14 cellular contexts compared by ENCODE assay signal in the genomic region with DNA sequence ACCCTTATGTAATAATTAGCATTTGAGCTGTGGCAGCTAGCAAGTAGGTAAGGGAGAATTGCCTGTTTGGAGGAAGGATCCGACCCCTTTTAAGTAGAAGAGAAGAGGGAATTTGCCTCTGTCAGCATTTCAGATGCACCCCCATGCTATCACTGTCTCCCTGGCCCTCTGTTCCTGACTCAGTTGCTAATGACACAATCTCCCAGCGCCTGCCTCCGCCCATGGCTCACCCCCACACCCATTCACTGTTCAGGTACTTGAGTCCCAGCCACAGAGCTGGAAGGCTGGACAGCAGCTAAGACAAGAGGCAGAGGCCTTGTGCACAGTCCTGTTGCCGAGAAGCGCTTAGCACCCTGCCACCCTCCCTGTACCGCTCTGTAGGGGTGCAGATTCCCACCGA.
"Had no signal": no experiment of that assay in that cellular context is flagged by ENCODE, and none has a peak within 500 bp of the region (broad histone marks: within the 10 kb centered on the region; RNA-seq: fewer than 3 reads in every experiment).

No MANE protein-coding gene starts in this region.

- H2AFZ ChIP-seq: hepatocyte had no signal

- H3K79me2 ChIP-seq: hepatocyte had no signal

- H3K36me3 ChIP-seq: ovary had no signal

- H3K4me2 ChIP-seq: hepatocyte had no signal

- H3K27ac Mint-ChIP-seq: activated naive CD4-positive, alpha-beta T cell treated with anti-CD3 and anti-CD28 coated beads, Interleukin-2, amount 50 U/mL, for 72 hours; activated T-cell treated with anti-CD3 and anti-CD28 coated beads, Interleukin-2, amount 50 U/mL, for 24 hours; dendritic cell treated with granulocyte-macrophage colony-stimulating factor and Interleukin-4, amounts not matched to agents 40 ng/mL and 50 ng/mL, for 4 days; natural killer cell treated with Interleukin-12 subunit alpha and Interleukin-12 subunit beta and Interleukin-15 and Interleukin-18, amount 100 ng/mL, for 72 hours; stimulated activated naive CD8-positive, alpha-beta T cell treated with anti-CD3 and anti-CD28 coated beads, Interleukin-15, Interleukin-2, amounts not matched to agents 100 ng/mL and 50 ng/mL, for 24 hours had no signal

- H3K27ac ChIP-seq: hepatocyte, ovary, testis had no signal

- H3K4me3 ChIP-seq: hepatocyte, ovary, testis had no signal

- H3K4me3 Mint-ChIP-seq: activated T-cell treated with anti-CD3 and anti-CD28 coated beads, Interleukin-2, amount 50 U/mL, for 24 hours; dendritic cell treated with granulocyte-macrophage colony-stimulating factor and Interleukin-4, amounts not matched to agents 40 ng/mL and 50 ng/mL, for 4 days; natural killer cell treated with Interleukin-12 subunit alpha and Interleukin-12 subunit beta and Interleukin-15 and Interleukin-18, amount 100 ng/mL, for 72 hours; stimulated activated naive CD8-positive, alpha-beta T cell treated with anti-CD3 and anti-CD28 coated beads, Interleukin-15, Interleukin-2, amounts not matched to agents 100 ng/mL and 50 ng/mL, for 24 hours had no signal

- H3K27me3 Mint-ChIP-seq: activated T-cell treated with anti-CD3 and anti-CD28 coated beads, Interleukin-2, amount 50 U/mL, for 24 hours; dendritic cell treated with granulocyte-macrophage colony-stimulating factor and Interleukin-4, amounts not matched to agents 40 ng/mL and 50 ng/mL, for 4 days; stimulated activated naive CD8-positive, alpha-beta T cell treated with anti-CD3 and anti-CD28 coated beads, Interleukin-15, Interleukin-2, amounts not matched to agents 100 ng/mL and 50 ng/mL, for 24 hours had no signal

- H3K9me3 ChIP-seq: ovary, testis had no signal

- H3K9me3 Mint-ChIP-seq: activated naive CD4-positive, alpha-beta T cell treated with anti-CD3 and anti-CD28 coated beads, Interleukin-2, amount 50 U/mL, for 72 hours; activated T-cell treated with anti-CD3 and anti-CD28 coated beads, Interleukin-2, amount 50 U/mL, for 24 hours; dendritic cell treated with granulocyte-macrophage colony-stimulating factor and Interleukin-4, amounts not matched to agents 40 ng/mL and 50 ng/mL, for 4 days; natural killer cell treated with Interleukin-12 subunit alpha and Interleukin-12 subunit beta and Interleukin-15 and Interleukin-18, amount 100 ng/mL, for 72 hours had no signal

- ATAC-seq: activated naive CD4-positive, alpha-beta T cell treated with anti-CD3 and anti-CD28 coated beads, Interleukin-2, amount 50 U/mL, for 72 hours; natural killer cell treated with Interleukin-12 subunit alpha and Interleukin-12 subunit beta and Interleukin-15 and Interleukin-18, amount 100 ng/mL, for 72 hours had no signal

- H3K27me3 ChIP-seq: hepatocyte, ovary, testis had no signal

- H3K36me3 Mint-ChIP-seq: activated naive CD4-positive, alpha-beta T cell treated with anti-CD3 and anti-CD28 coated beads, Interleukin-2, amount 50 U/mL, for 72 hours; natural killer cell treated with Interleukin-12 subunit alpha and Interleukin-12 subunit beta and Interleukin-15 and Interleukin-18, amount 100 ng/mL, for 72 hours had no signal

- DNase-seq: activated effector memory CD4-positive, alpha-beta T cell treated with anti-CD3 and anti-CD28 coated beads, Interleukin-2, amount 50 U/mL, for 16 hours; activated T-cell treated with anti-CD3 and anti-CD28 coated beads, Interleukin-2, amount 50 U/mL, for 24 hours; amygdala; cerebellar nuclear complex; erythroblast; ovary; stimulated activated CD4-positive, alpha-beta T cell treated with anti-CD3 and anti-CD28 coated beads, Interleukin-4, amount 100 ng/mL, for 1 hour; stimulated activated CD8-positive, alpha-beta memory T cell treated with anti-CD3 and anti-CD28 coated beads, Interleukin-4, amount 100 ng/mL, for 48 hours; testis had no signal
